ENCODE assay signal across 8 cellular contexts in genomic region chr18:63074987-63075404, GRCh38.
A peak's percentile ranks its signal among the peaks of the same experiment; 100 is the strongest.
DNase-seq lines count a peak whose midpoint lies in the region; ATAC-seq lines count a peak whose summit lies in the region.

No MANE protein-coding gene starts in this region.

- peak; percentile 62 for DNase-seq in DMS 273 treated with DMSO at 0.1 percent for 48 hours (lab: John Stamatoyannopoulos, UW)
- DNase-seq in NCI-H446 (lab: John Stamatoyannopoulos, UW): peak; percentile 32 to 74
- peak; percentile 67 for DNase-seq in activated CD8-positive, alpha-beta T cell treated with anti-CD3 and anti-CD28 coated beads, Interleukin-2, amount 10 ng/mL, durations not matched to agents 7 days and 5 days
- peak; percentile 53 for DNase-seq in effector CD8-positive, alpha-beta T cell (lab: John Stamatoyannopoulos, UW)
- peak; percentile 37 to 56 for DNase-seq in lung microvascular endothelial cell (ENCODE audit: low read depth in 2 of 2)
- DNase-seq in stimulated activated CD4-positive, alpha-beta T cell treated with anti-CD3 and anti-CD28 coated beads, TNF-alpha, amount 100 ng/mL, for 4 hours (ENCODE audit: low read depth in 3 of 3): peak; percentile 13 to 37 (median 20)

- H3K9me3 Mint-ChIP-seq in activated CD8-positive, alpha-beta T cell treated with anti-CD3 and anti-CD28 coated beads, Interleukin-2, amount 10 ng/mL, durations not matched to agents 7 days and 5 days (ENCODE audit: insufficient read depth): peaks cover 6% of the 10 kb centered on the region

- peaks cover 14% of the 10 kb centered on the region for H3K4me1 Mint-ChIP-seq in activated CD8-positive, alpha-beta T cell treated with anti-CD3 and anti-CD28 coated beads, Interleukin-2, amount 10 ng/mL, durations not matched to agents 7 days and 5 days (ENCODE audit: low read depth)

- no peak overlapping the region for H3K27ac Mint-ChIP-seq in activated CD8-positive, alpha-beta T cell treated with anti-CD3 and anti-CD28 coated beads, Interleukin-2, amount 10 ng/mL, durations not matched to agents 7 days and 5 days

- ATAC-seq in HG02571 (IDR thresholded peaks at IDR 0.05; ENCODE audit: unreplicated experiment) (peak; percentile 40), GM18519 (IDR thresholded peaks at IDR 0.05; ENCODE audit: low FRiP score, unreplicated experiment) (no peak)
- peak; percentile 93 for ATAC-seq in activated CD8-positive, alpha-beta T cell treated with anti-CD3 and anti-CD28 coated beads, Interleukin-2, amount 10 ng/mL, durations not matched to agents 7 days and 5 days

- peaks cover 27% of the 10 kb centered on the region for H3K27me3 Mint-ChIP-seq in activated CD8-positive, alpha-beta T cell treated with anti-CD3 and anti-CD28 coated beads, Interleukin-2, amount 10 ng/mL, durations not matched to agents 7 days and 5 days (ENCODE audit: low read depth)

- POLR2A ChIA-PET in activated CD8-positive, alpha-beta T cell treated with anti-CD3 and anti-CD28 coated beads, Interleukin-2, amount 10 ng/mL, durations not matched to agents 7 days and 5 days (lab: Charles Lee): interaction anchor here (0.6 kb wide), 1 partner anchor 204 kb away, joined by 3 read pairs; no protein-coding TSS in a partner anchor

- peaks cover 3% of the 10 kb centered on the region for H3K36me3 Mint-ChIP-seq in activated CD8-positive, alpha-beta T cell treated with anti-CD3 and anti-CD28 coated beads, Interleukin-2, amount 10 ng/mL, durations not matched to agents 7 days and 5 days (ENCODE audit: low read depth)

- CTCF ChIA-PET in activated CD8-positive, alpha-beta T cell treated with anti-CD3 and anti-CD28 coated beads, Interleukin-2, amount 10 ng/mL, durations not matched to agents 7 days and 5 days (lab: Charles Lee): interaction anchor here (1.0 to 1.5 kb wide), 2 partner anchors 59 to 249 kb away, joined by 4 to 9 read pairs; no protein-coding TSS in a partner anchor

- peak overlapping the region; percentile 62 for H3K4me3 Mint-ChIP-seq in activated CD8-positive, alpha-beta T cell treated with anti-CD3 and anti-CD28 coated beads, Interleukin-2, amount 10 ng/mL, durations not matched to agents 7 days and 5 days
